ENCODE assay signal across 14 cellular contexts in genomic region chr3:128578346-128578745, GRCh38.
"Had no signal": no experiment of that assay in that cellular context is flagged by ENCODE, and none has a peak within 500 bp of the region (broad histone marks: within the 10 kb centered on the region; RNA-seq: fewer than 3 reads in every experiment).

No MANE protein-coding gene starts in this region.

- H3K9me3 Mint-ChIP-seq: stimulated activated memory B cell treated with anti-CD40 and anti-IgM and Interleukin-4, amounts not matched to agents 10 μg/mL and 1 μg/mL and 100 μg/mL, for 72 hours; stimulated activated naive CD8-positive, alpha-beta T cell treated with anti-CD3 and anti-CD28 coated beads, Interleukin-15, Interleukin-2, amounts not matched to agents 100 ng/mL and 50 ng/mL, for 24 hours had no signal

- DNase-seq: cerebellar nuclear complex; dermis blood vessel endothelial cell; effector CD4-positive, alpha-beta T cell; heart left ventricle; kidney glomerular epithelial cell; naive thymus-derived CD4-positive, alpha-beta T cell; nephron progenitor cell; spleen; stimulated activated CD4-positive, alpha-beta T cell treated with anti-CD3 and anti-CD28 coated beads, Interleukin-15, amount 100 ng/mL, for 24 hours; stimulated activated CD4-positive, alpha-beta T cell treated with anti-CD3 and anti-CD28 coated beads, Interleukin-1b, Interleukin-23, amount 100 ng/mL, for 48 hours; stimulated activated CD4-positive, alpha-beta T cell treated with anti-CD3 and anti-CD28 coated beads, Interleukin-4, amount 100 ng/mL, for 24 hours had no signal

- H3K4me3 Mint-ChIP-seq: naive thymus-derived CD4-positive, alpha-beta T cell; nephron progenitor cell; stimulated activated memory B cell treated with anti-CD40 and anti-IgM and Interleukin-4, amounts not matched to agents 10 μg/mL and 1 μg/mL and 100 μg/mL, for 72 hours; stimulated activated naive CD8-positive, alpha-beta T cell treated with anti-CD3 and anti-CD28 coated beads, Interleukin-15, Interleukin-2, amounts not matched to agents 100 ng/mL and 50 ng/mL, for 24 hours had no signal

- H3K27ac ChIP-seq: heart left ventricle, spleen, tibial nerve had no signal

- H3K36me3 ChIP-seq: heart left ventricle, spleen, tibial nerve had no signal

- H3K27ac Mint-ChIP-seq: naive thymus-derived CD4-positive, alpha-beta T cell; nephron progenitor cell; stimulated activated memory B cell treated with anti-CD40 and anti-IgM and Interleukin-4, amounts not matched to agents 10 μg/mL and 1 μg/mL and 100 μg/mL, for 72 hours; stimulated activated naive CD8-positive, alpha-beta T cell treated with anti-CD3 and anti-CD28 coated beads, Interleukin-15, Interleukin-2, amounts not matched to agents 100 ng/mL and 50 ng/mL, for 24 hours had no signal

- H3K36me3 Mint-ChIP-seq: naive thymus-derived CD4-positive, alpha-beta T cell; stimulated activated memory B cell treated with anti-CD40 and anti-IgM and Interleukin-4, amounts not matched to agents 10 μg/mL and 1 μg/mL and 100 μg/mL, for 72 hours had no signal

- H3K4me3 ChIP-seq: heart left ventricle, spleen, tibial nerve had no signal
